Comparison of ENCODE assay signal across 21 cellular contexts in genomic region chr10:773562-774161, GRCh38.
DNase-seq lines count a peak whose midpoint lies in the region; ATAC-seq and TF ChIP-seq lines count a peak whose summit lies in the region.
"Had no signal": no experiment of that assay in that cellular context is flagged by ENCODE, and none has a peak within 500 bp of the region (broad histone marks: within the 10 kb centered on the region; RNA-seq: fewer than 3 reads in every experiment).

No MANE protein-coding gene starts in this region.

- no peak for TF ChIP-seq CTCF in WTC11 (IDR thresholded peaks at IDR 0.05)
- no peak for TF ChIP-seq CTCF in lower lobe of right lung (IDR thresholded peaks at IDR 0.05)

- POLR2A ChIA-PET in WTC11 (lab: Charles Lee): no interaction called here
- POLR2A ChIA-PET in activated CD8-positive, alpha-beta T cell treated with anti-CD3 and anti-CD28 coated beads, Interleukin-2, amount 10 ng/mL, durations not matched to agents 7 days and 5 days (lab: Charles Lee): no interaction called here

- peak; percentile 40 for ATAC-seq in stimulated activated naive CD8-positive, alpha-beta T cell treated with anti-CD3 and anti-CD28 coated beads, Interleukin-15, amount 100 ng/mL, for 72 hours
- no peak for ATAC-seq in stimulated activated naive CD8-positive, alpha-beta T cell treated with anti-CD3 and anti-CD28 coated beads, Interleukin-15, Interleukin-2, amounts not matched to agents 100 U/mL and 50 U/mL, for 24 hours
- no peak for ATAC-seq in WTC11
- peak; percentile 15 to 22 for ATAC-seq in lower lobe of right lung
- ATAC-seq in HG02759 (IDR thresholded peaks at IDR 0.05; ENCODE audit: unreplicated experiment): no peak
- no peak for ATAC-seq in activated CD8-positive, alpha-beta T cell treated with anti-CD3 and anti-CD28 coated beads, Interleukin-2, amount 10 ng/mL, durations not matched to agents 7 days and 5 days
- ATAC-seq: A549; CD8-positive, alpha-beta T cell; K562 had no signal

- no peak overlapping the region for H3K4me3 Mint-ChIP-seq in stimulated activated naive CD8-positive, alpha-beta T cell treated with anti-CD3 and anti-CD28 coated beads, Interleukin-15, amount 100 ng/mL, for 72 hours
- no peak overlapping the region for H3K4me3 Mint-ChIP-seq in WTC11
- no peak overlapping the region for H3K4me3 Mint-ChIP-seq in activated CD8-positive, alpha-beta T cell treated with anti-CD3 and anti-CD28 coated beads, Interleukin-2, amount 10 ng/mL, durations not matched to agents 7 days and 5 days
- H3K4me3 Mint-ChIP-seq: CD8-positive, alpha-beta T cell had no signal

- intact Hi-C loops in lower lobe of right lung (cut with DNase I): no loop called here

- no peak overlapping the region for H3K27ac ChIP-seq in lower lobe of right lung
- H3K27ac ChIP-seq: A549; BLaER1 treated with 17β-estradiol and CSF1 and Interleukin-3, amounts not matched to agents 10 nM and 100 nM; PC-9; RWPE1; SJCRH30 had no signal

- no peaks in the 10 kb centered on the region for H3K4me1 Mint-ChIP-seq in stimulated activated naive CD8-positive, alpha-beta T cell treated with anti-CD3 and anti-CD28 coated beads, Interleukin-15, amount 100 ng/mL, for 72 hours
- no peaks in the 10 kb centered on the region; the same call in 1 of the 2 replicates for H3K4me1 Mint-ChIP-seq in WTC11
- no peaks in the 10 kb centered on the region for H3K4me1 Mint-ChIP-seq in activated CD8-positive, alpha-beta T cell treated with anti-CD3 and anti-CD28 coated beads, Interleukin-2, amount 10 ng/mL, durations not matched to agents 7 days and 5 days (ENCODE audit: low read depth)

- H3K36me3 Mint-ChIP-seq in WTC11: peaks cover 4% of the 10 kb centered on the region; the same call in 1 of the 2 replicates
- H3K36me3 Mint-ChIP-seq in activated CD8-positive, alpha-beta T cell treated with anti-CD3 and anti-CD28 coated beads, Interleukin-2, amount 10 ng/mL, durations not matched to agents 7 days and 5 days (ENCODE audit: low read depth): no peaks in the 10 kb centered on the region
- H3K36me3 Mint-ChIP-seq: CD8-positive, alpha-beta T cell had no signal

- H3K27me3 Mint-ChIP-seq in stimulated activated naive CD8-positive, alpha-beta T cell treated with anti-CD3 and anti-CD28 coated beads, Interleukin-15, amount 100 ng/mL, for 72 hours: no peaks in the 10 kb centered on the region
- H3K27me3 Mint-ChIP-seq in WTC11 (ENCODE audit: low read depth): no peaks in the 10 kb centered on the region; the same call in 1 of the 2 replicates
- no peaks in the 10 kb centered on the region for H3K27me3 Mint-ChIP-seq in activated CD8-positive, alpha-beta T cell treated with anti-CD3 and anti-CD28 coated beads, Interleukin-2, amount 10 ng/mL, durations not matched to agents 7 days and 5 days (ENCODE audit: low read depth)

- no peak overlapping the region for H3K4me3 ChIP-seq in lower lobe of right lung
- H3K4me3 ChIP-seq: A549; BLaER1 treated with 17β-estradiol and CSF1 and Interleukin-3, amounts not matched to agents 10 nM and 100 nM; HAP-1; K562; PC-9; SJCRH30 had no signal

- peaks cover 3% of the 10 kb centered on the region for H3K9me3 ChIP-seq in lower lobe of right lung
- H3K9me3 ChIP-seq: SJCRH30 had no signal

- no peak for DNase-seq in stimulated activated naive CD8-positive, alpha-beta T cell treated with anti-CD3 and anti-CD28 coated beads, Interleukin-15, amount 100 ng/mL, for 72 hours
- DNase-seq in stimulated activated naive CD8-positive, alpha-beta T cell treated with anti-CD3 and anti-CD28 coated beads, Interleukin-15, Interleukin-2, amounts not matched to agents 100 U/mL and 50 U/mL, for 24 hours: no peak
- DNase-seq in WTC11 (ENCODE audit: low spot score) (peak; percentile 8), lower lobe of right lung (peak; percentile 46), NCI-H226 (no peak), NCI-H345 (lab: John Stamatoyannopoulos, UW) (no peak)
- no peak for DNase-seq in activated CD8-positive, alpha-beta T cell treated with anti-CD3 and anti-CD28 coated beads, Interleukin-2, amount 10 ng/mL, durations not matched to agents 7 days and 5 days
- DNase-seq: Calu3; CD8-positive, alpha-beta T cell; EL; NCI-H1105 treated with DMSO at 0.1 percent for 48 hours; NCI-H1694 treated with DMSO at 0.1 percent for 48 hours; NCI-H524; PC-9; SJCRH30 had no signal

- no peaks in the 10 kb centered on the region for H3K36me3 ChIP-seq in lower lobe of right lung
- H3K36me3 ChIP-seq: BLaER1 treated with 17β-estradiol and CSF1 and Interleukin-3, amounts not matched to agents 10 nM and 100 nM; HAP-1; SJCRH30 had no signal

- CTCF ChIA-PET in WTC11 (lab: Charles Lee): no interaction called here
- CTCF ChIA-PET in activated CD8-positive, alpha-beta T cell treated with anti-CD3 and anti-CD28 coated beads, Interleukin-2, amount 10 ng/mL, durations not matched to agents 7 days and 5 days (lab: Charles Lee): no interaction called here

- H3K27me3 ChIP-seq in lower lobe of right lung (ENCODE audit: low read depth): no peaks in the 10 kb centered on the region
- H3K27me3 ChIP-seq: SJCRH30 had no signal

- no peak overlapping the region for H3K27ac Mint-ChIP-seq in stimulated activated naive CD8-positive, alpha-beta T cell treated with anti-CD3 and anti-CD28 coated beads, Interleukin-15, amount 100 ng/mL, for 72 hours
- no peak overlapping the region for H3K27ac Mint-ChIP-seq in WTC11
- H3K27ac Mint-ChIP-seq in activated CD8-positive, alpha-beta T cell treated with anti-CD3 and anti-CD28 coated beads, Interleukin-2, amount 10 ng/mL, durations not matched to agents 7 days and 5 days: no peak overlapping the region
- H3K27ac Mint-ChIP-seq: CD8-positive, alpha-beta T cell had no signal

- H3K4me1 ChIP-seq in lower lobe of right lung: no peaks in the 10 kb centered on the region
- H3K4me1 ChIP-seq: HAP-1, SJCRH30 had no signal

- no peaks in the 10 kb centered on the region for H3K9me3 Mint-ChIP-seq in stimulated activated naive CD8-positive, alpha-beta T cell treated with anti-CD3 and anti-CD28 coated beads, Interleukin-15, amount 100 ng/mL, for 72 hours
- peaks cover 16% of the 10 kb centered on the region for H3K9me3 Mint-ChIP-seq in WTC11
- no peaks in the 10 kb centered on the region for H3K9me3 Mint-ChIP-seq in activated CD8-positive, alpha-beta T cell treated with anti-CD3 and anti-CD28 coated beads, Interleukin-2, amount 10 ng/mL, durations not matched to agents 7 days and 5 days (ENCODE audit: insufficient read depth)
- H3K9me3 Mint-ChIP-seq: CD8-positive, alpha-beta T cell had no signal

TF ChIP-seq in WTC11, 78 proteins besides CTCF, POLR2A, EP300 and RAD21 (continues in another document):
- TF ChIP-seq FOXJ3 (CRISPR knock-in tag; IDR thresholded peaks at IDR 0.05; ENCODE audit: borderline replicate concordance) (no peak), CREB1 (CRISPR knock-in tag; IDR thresholded peaks at IDR 0.05) (no peak), STAT6 (CRISPR knock-in tag; conservative IDR thresholded peaks at IDR 0.05; ENCODE audit: low read depth) (no peak), OVOL2 (CRISPR knock-in tag; IDR thresholded peaks at IDR 0.05; ENCODE audit: borderline replicate concordance) (no peak), NR1H2 (CRISPR knock-in tag; IDR thresholded peaks at IDR 0.05) (no peak), NR3C1 (CRISPR knock-in tag; conservative IDR thresholded peaks at IDR 0.05; ENCODE audit: low read depth) (no peak), ELF4 (CRISPR knock-in tag; IDR thresholded peaks at IDR 0.05; ENCODE audit: low read depth) (no peak), NFATC4 (CRISPR knock-in tag; IDR thresholded peaks at IDR 0.05) (no peak), AFF4 (CRISPR knock-in tag; IDR thresholded peaks at IDR 0.05; ENCODE audit: borderline replicate concordance) (no peak)

Comparison
In these comparisons a context has a peak if more than half of its experiments do, and no peak if none do; other contexts are left out.
1. ATAC-seq: peak in stimulated activated naive CD8-positive, alpha-beta T cell treated with anti-CD3 and anti-CD28 coated beads, Interleukin-15, amount 100 ng/mL, for 72 hours (single experiment) and lower lobe of right lung (2 of 2); none in stimulated activated naive CD8-positive, alpha-beta T cell treated with anti-CD3 and anti-CD28 coated beads, Interleukin-15, Interleukin-2, amounts not matched to agents 100 U/mL and 50 U/mL, for 24 hours (single experiment), WTC11 (single experiment), HG02759 (single experiment) and activated CD8-positive, alpha-beta T cell treated with anti-CD3 and anti-CD28 coated beads, Interleukin-2, amount 10 ng/mL, durations not matched to agents 7 days and 5 days (single experiment).
2. DNase-seq: peak in WTC11 (single experiment) and lower lobe of right lung (single experiment); none in stimulated activated naive CD8-positive, alpha-beta T cell treated with anti-CD3 and anti-CD28 coated beads, Interleukin-15, amount 100 ng/mL, for 72 hours (0 of 2), stimulated activated naive CD8-positive, alpha-beta T cell treated with anti-CD3 and anti-CD28 coated beads, Interleukin-15, Interleukin-2, amounts not matched to agents 100 U/mL and 50 U/mL, for 24 hours (single experiment), NCI-H226 (single experiment), NCI-H345 (single experiment) and activated CD8-positive, alpha-beta T cell treated with anti-CD3 and anti-CD28 coated beads, Interleukin-2, amount 10 ng/mL, durations not matched to agents 7 days and 5 days (single experiment).